ENCODE assay signal across 9 cellular contexts in the genomic region with DNA sequence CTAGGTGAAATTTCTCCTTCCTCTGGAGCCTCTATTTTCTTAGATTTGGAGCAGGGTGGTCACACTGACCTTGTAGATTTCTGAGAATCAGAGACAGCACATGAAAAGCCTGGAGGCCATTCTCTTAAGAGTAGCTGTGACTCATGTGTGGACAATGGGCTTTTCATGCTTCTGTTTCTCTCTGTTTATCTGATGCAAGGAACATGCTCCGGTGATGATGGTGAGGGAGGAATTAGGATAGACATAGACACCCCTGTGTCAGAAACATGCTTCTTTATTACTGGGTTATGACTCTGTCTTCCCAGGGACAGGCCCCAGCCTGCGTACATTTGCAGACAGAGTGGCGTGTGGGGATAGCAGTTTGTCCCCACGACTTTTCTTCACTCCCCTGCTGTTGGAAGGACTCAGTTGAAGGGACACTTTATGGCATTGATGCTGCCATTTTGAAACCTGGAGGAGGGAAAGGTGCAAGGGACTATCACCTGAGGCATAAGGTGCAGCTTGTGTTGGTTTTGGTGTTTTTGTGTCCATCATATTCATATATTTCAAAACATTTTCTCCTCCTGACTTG. TPM values are rescaled to one million over a fixed set of nuclear protein-coding genes. Genes with fewer than 3 reads are reported as not detected.
"Had no signal": no experiment of that assay in that cellular context is flagged by ENCODE, and none has a peak within 500 bp of the region (broad histone marks: within the 10 kb centered on the region; RNA-seq: fewer than 3 reads in every experiment).

No MANE protein-coding gene starts in this region.

RNA-seq across cellular contexts. Expression of gene MAT1A, which starts 37.7 kb away (rescaled TPM):
- total RNA-seq: activated B cell treated with CpG ODN at 0.5 μM for 24 hours; activated CD8-positive, alpha-beta T cell treated with anti-CD3 and anti-CD28 coated beads for 36 hours; activated T-helper 17 cell treated with anti-CD3 and anti-CD28 coated beads, Interleukin-2, amount 50 U/mL, for 72 hours; dermis microvascular lymphatic vessel endothelial cell; endothelial cell of umbilical vein; fibroblast of lung; fibroblast of villous mesenchyme; T-helper 17 cell had no signal
- polyA plus RNA-seq: aorta, endothelial cell of umbilical vein, fibroblast of lung had no signal
